ENCODE assay signal across 8 cellular contexts in genomic region chr3:186259612-186260383, GRCh38.
DNase-seq lines count a peak whose midpoint lies in the region; ATAC-seq and TF ChIP-seq lines count a peak whose summit lies in the region.

No MANE protein-coding gene starts in this region.

- peak; percentile 57 for ATAC-seq in GM18868 (IDR thresholded peaks at IDR 0.05; ENCODE audit: unreplicated experiment)
- ATAC-seq in HG03432 (IDR thresholded peaks at IDR 0.05; ENCODE audit: unreplicated experiment) = peak; percentile 68
- peak; percentile 92 for ATAC-seq in naive thymus-derived CD4-positive, alpha-beta T cell
- peak; percentile 87 for ATAC-seq in stimulated activated naive CD8-positive, alpha-beta T cell treated with anti-CD3 and anti-CD28 coated beads, Interleukin-15, Interleukin-2, amounts not matched to agents 100 U/mL and 50 U/mL, for 24 hours

- H3K4me1 Mint-ChIP-seq in naive thymus-derived CD4-positive, alpha-beta T cell = peaks cover 13 to 23% (median 20%) of the 10 kb centered on the region in 7 donors

- no peak overlapping the region for H3K27ac ChIP-seq in naive thymus-derived CD4-positive, alpha-beta T cell (ENCODE audit: low read depth, low read length)

- peak overlapping the region in 8 of 9 donors; percentile 12 to 73 (median 32) for H3K27ac Mint-ChIP-seq in naive thymus-derived CD4-positive, alpha-beta T cell

- H3K9me3 Mint-ChIP-seq in naive thymus-derived CD4-positive, alpha-beta T cell = no peaks in the 10 kb centered on the region

- no peaks in the 10 kb centered on the region for H3K36me3 Mint-ChIP-seq in naive thymus-derived CD4-positive, alpha-beta T cell

- peaks cover 8% of the 10 kb centered on the region for H3K4me1 ChIP-seq in NT2/D1 (ENCODE audit: insufficient read depth, insufficient read length)
- peaks cover 0 to 3% of the 10 kb centered on the region in 2 donors for H3K4me1 ChIP-seq in naive thymus-derived CD4-positive, alpha-beta T cell (ENCODE audit: control insufficient read depth in 2 of 2, insufficient read depth in 2 of 2, low read length in 2 of 2)

- DNase-seq in AG20443 (ENCODE audit: low spot score) (peak; percentile 70), NT2/D1 (ENCODE audit: low read depth, low spot score) (peak; percentile 85), activated T-cell treated with anti-CD3 and anti-CD28 coated beads for 1 hour (ENCODE audit: low read depth) (peak; percentile 53), erythroblast (lab: John Stamatoyannopoulos, UW) (peak; percentile 41 to 67)
- DNase-seq in naive thymus-derived CD4-positive, alpha-beta T cell = peak; percentile 17 to 65 (median 43)
- peak; percentile 77 for DNase-seq in stimulated activated naive CD8-positive, alpha-beta T cell treated with anti-CD3 and anti-CD28 coated beads, Interleukin-15, Interleukin-2, amounts not matched to agents 100 U/mL and 50 U/mL, for 24 hours

- peak overlapping the region; percentile 12 for H3K4me3 ChIP-seq in NT2/D1 (ENCODE audit: insufficient read length, low read depth)
- no peak overlapping the region for H3K4me3 ChIP-seq in naive thymus-derived CD4-positive, alpha-beta T cell (ENCODE audit: low read length)

- H3K9ac ChIP-seq in NT2/D1 (ENCODE audit: insufficient read length, low read depth) = no peak overlapping the region

- H3K27me3 Mint-ChIP-seq in naive thymus-derived CD4-positive, alpha-beta T cell = no peaks in the 10 kb centered on the region

- intact Hi-C loops in naive thymus-derived CD4-positive, alpha-beta T cell (cut with micrococcal nuclease) = loop anchor here (1.0 to 5.0 kb wide), 7 partner anchors 276 to 358 kb away; partner anchors contain the start of genes DNAJB11 (in 1 of the 2) and TBCCD1 (in 1 of the 2)

- H3K4me3 Mint-ChIP-seq in naive thymus-derived CD4-positive, alpha-beta T cell = peak overlapping the region in 3 of 10 donors; percentile 23 to 41 (median 35)

- TF ChIP-seq POLR2A in erythroblast (IDR thresholded peaks at IDR 0.05; ENCODE audit: low read length) = no peak

- POLR2A ChIA-PET in naive thymus-derived CD4-positive, alpha-beta T cell (lab: Charles Lee) = interaction anchor here (1.0 kb wide), 1 partner anchor 357 kb away, joined by 4 read pairs; no protein-coding TSS in a partner anchor

- CTCF ChIA-PET in naive thymus-derived CD4-positive, alpha-beta T cell (lab: Charles Lee) = interaction anchor here (0.5 to 8.9 kb wide), 8 partner anchors 15 to 358 kb away, joined by 3 to 99 read pairs (median 3); no protein-coding TSS in a partner anchor

- peaks cover 8% of the 10 kb centered on the region for H3K27me3 ChIP-seq in NT2/D1 (ENCODE audit: insufficient read depth, insufficient read length)
- no peaks in the 10 kb centered on the region for H3K27me3 ChIP-seq in naive thymus-derived CD4-positive, alpha-beta T cell (ENCODE audit: control insufficient read depth in 2 of 2, insufficient read depth in 2 of 2, low read length in 2 of 2)

- H3K9me3 ChIP-seq in NT2/D1 (ENCODE audit: insufficient read depth, low read length) = no peaks in the 10 kb centered on the region
- no peaks in the 10 kb centered on the region for H3K9me3 ChIP-seq in naive thymus-derived CD4-positive, alpha-beta T cell (ENCODE audit: control insufficient read depth in 2 of 3, low read length in 3 of 3)

- no peaks in the 10 kb centered on the region for H3K36me3 ChIP-seq in NT2/D1 (ENCODE audit: insufficient read depth, insufficient read length, low read length)
- no peaks in the 10 kb centered on the region for H3K36me3 ChIP-seq in naive thymus-derived CD4-positive, alpha-beta T cell (ENCODE audit: control insufficient read depth in 2 of 3, insufficient read depth in 3 of 3, low read length in 3 of 3)
